2 cellular contexts compared by ENCODE assay signal in the genomic region with DNA sequence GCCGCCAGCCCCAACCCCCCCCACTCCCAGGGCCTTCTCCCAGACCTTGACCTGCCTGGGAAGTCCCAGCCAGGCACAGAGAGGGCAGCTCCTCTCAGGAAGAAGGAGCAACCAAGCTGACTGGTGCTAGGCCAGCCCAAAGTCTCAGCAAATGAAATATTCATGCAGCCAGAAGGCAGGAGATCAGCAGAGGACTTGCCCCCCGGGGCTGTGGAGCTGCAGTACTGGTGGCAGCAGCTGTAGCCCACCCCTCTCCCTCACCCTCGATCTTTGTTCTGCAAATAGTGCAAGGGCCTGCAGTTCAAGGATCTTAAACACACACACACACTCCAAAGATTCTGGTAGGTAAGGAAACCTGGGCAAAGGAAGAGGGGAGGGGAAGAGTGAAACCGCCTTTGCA.
TF ChIP-seq lines count a peak whose summit lies in the region.

No MANE protein-coding gene starts in this region.

TF ChIP-seq in HepG2, 621 proteins besides CTCF, POLR2A, EP300 and RAD21 (continued from another document and continues in another):
- 0 out of 2 replicates have a peak, but pooled peaks have one; percentile 22 for TF ChIP-seq ZMYM3 (CRISPR knock-in tag; IDR thresholded peaks at IDR 0.05)
- TF ChIP-seq SALL1 (CRISPR knock-in tag; IDR thresholded peaks at IDR 0.05): peak; percentile 41; the same call in 1 of the 2 replicates
- TF ChIP-seq ZNF326 (CRISPR knock-in tag; IDR thresholded peaks at IDR 0.05; ENCODE audit: borderline replicate concordance): no peak
- no peak for TF ChIP-seq FOXP1 (IDR thresholded peaks at IDR 0.05)
- no peak for TF ChIP-seq FOXP1 (CRISPR knock-in tag; IDR thresholded peaks at IDR 0.05)
- TF ChIP-seq, protein P1, sequence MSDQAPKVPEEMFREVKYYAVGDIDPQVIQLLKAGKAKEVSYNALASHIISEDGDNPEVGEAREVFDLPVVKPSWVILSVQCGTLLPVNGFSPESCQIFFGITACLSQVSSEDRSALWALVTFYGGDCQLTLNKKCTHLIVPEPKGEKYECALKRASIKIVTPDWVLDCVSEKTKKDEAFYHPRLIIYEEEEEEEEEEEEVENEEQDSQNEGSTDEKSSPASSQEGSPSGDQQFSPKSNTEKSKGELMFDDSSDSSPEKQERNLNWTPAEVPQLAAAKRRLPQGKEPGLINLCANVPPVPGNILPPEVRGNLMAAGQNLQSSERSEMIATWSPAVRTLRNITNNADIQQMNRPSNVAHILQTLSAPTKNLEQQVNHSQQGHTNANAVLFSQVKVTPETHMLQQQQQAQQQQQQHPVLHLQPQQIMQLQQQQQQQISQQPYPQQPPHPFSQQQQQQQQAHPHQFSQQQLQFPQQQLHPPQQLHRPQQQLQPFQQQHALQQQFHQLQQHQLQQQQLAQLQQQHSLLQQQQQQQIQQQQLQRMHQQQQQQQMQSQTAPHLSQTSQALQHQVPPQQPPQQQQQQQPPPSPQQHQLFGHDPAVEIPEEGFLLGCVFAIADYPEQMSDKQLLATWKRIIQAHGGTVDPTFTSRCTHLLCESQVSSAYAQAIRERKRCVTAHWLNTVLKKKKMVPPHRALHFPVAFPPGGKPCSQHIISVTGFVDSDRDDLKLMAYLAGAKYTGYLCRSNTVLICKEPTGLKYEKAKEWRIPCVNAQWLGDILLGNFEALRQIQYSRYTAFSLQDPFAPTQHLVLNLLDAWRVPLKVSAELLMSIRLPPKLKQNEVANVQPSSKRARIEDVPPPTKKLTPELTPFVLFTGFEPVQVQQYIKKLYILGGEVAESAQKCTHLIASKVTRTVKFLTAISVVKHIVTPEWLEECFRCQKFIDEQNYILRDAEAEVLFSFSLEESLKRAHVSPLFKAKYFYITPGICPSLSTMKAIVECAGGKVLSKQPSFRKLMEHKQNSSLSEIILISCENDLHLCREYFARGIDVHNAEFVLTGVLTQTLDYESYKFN (CRISPR knock-in tag; conservative IDR thresholded peaks at IDR 0.05): 0 out of 2 replicates have a peak, but pooled peaks have one; percentile 27
- TF ChIP-seq NONO (IDR thresholded peaks at IDR 0.05): no peak
- TF ChIP-seq NONO (CRISPR knock-in tag; conservative IDR thresholded peaks at IDR 0.05): no peak
- TF ChIP-seq ZNF256 (CRISPR knock-in tag; conservative IDR thresholded peaks at IDR 0.05): no peak
- no peak; the same call in 1 of the 2 replicates for TF ChIP-seq POGK (CRISPR knock-in tag; conservative IDR thresholded peaks at IDR 0.05)
- no peak for TF ChIP-seq E2F5 (CRISPR knock-in tag; conservative IDR thresholded peaks at IDR 0.05)
- TF ChIP-seq, protein P2, sequence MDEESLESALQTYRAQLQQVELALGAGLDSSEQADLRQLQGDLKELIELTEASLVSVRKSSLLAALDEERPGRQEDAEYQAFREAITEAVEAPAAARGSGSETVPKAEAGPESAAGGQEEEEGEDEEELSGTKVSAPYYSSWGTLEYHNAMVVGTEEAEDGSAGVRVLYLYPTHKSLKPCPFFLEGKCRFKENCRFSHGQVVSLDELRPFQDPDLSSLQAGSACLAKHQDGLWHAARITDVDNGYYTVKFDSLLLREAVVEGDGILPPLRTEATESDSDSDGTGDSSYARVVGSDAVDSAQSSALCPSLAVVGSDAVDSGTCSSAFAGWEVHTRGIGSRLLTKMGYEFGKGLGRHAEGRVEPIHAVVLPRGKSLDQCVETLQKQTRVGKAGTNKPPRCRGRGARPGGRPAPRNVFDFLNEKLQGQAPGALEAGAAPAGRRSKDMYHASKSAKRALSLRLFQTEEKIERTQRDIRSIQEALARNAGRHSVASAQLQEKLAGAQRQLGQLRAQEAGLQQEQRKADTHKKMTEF (CRISPR knock-in tag; IDR thresholded peaks at IDR 0.05): no peak
- TF ChIP-seq RBM22 (optimal IDR thresholded peaks at IDR 0.05; ENCODE audit: low read length): no peak
- TF ChIP-seq SP140L (CRISPR knock-in tag; IDR thresholded peaks at IDR 0.05; ENCODE audit: borderline replicate concordance): no peak
- peak; percentile 36; the same call in 1 of the 2 replicates for TF ChIP-seq HDAC1 (CRISPR knock-in tag; IDR thresholded peaks at IDR 0.05)
- TF ChIP-seq, protein P3, sequence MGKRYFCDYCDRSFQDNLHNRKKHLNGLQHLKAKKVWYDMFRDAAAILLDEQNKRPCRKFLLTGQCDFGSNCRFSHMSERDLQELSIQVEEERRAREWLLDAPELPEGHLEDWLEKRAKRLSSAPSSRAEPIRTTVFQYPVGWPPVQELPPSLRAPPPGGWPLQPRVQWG (CRISPR knock-in tag; IDR thresholded peaks at IDR 0.05; ENCODE audit: borderline replicate concordance, low read depth): no peak
- no peak for TF ChIP-seq SMC3 (IDR thresholded peaks at IDR 0.05; ENCODE audit: low read length)
- 0 out of 2 replicates have a peak, but pooled peaks have one; percentile 23 for TF ChIP-seq ZMYM4 (CRISPR knock-in tag; IDR thresholded peaks at IDR 0.05)
- no peak for TF ChIP-seq BCL6 (CRISPR knock-in tag; IDR thresholded peaks at IDR 0.05)

TF ChIP-seq in WTC11, 78 proteins besides CTCF, POLR2A, EP300 and RAD21 (continued from another document):
- TF ChIP-seq OVOL2 (CRISPR knock-in tag; IDR thresholded peaks at IDR 0.05; ENCODE audit: borderline replicate concordance) (no peak), E2F4 (CRISPR knock-in tag; IDR thresholded peaks at IDR 0.05; ENCODE audit: borderline replicate concordance, low read depth) (no peak), PRRX2 (CRISPR knock-in tag; IDR thresholded peaks at IDR 0.05) (no peak), ZBTB21 (CRISPR knock-in tag; IDR thresholded peaks at IDR 0.05; ENCODE audit: borderline replicate concordance) (peak; percentile 57; the same call in 1 of the 2 replicates)
- TF ChIP-seq, protein P4, sequence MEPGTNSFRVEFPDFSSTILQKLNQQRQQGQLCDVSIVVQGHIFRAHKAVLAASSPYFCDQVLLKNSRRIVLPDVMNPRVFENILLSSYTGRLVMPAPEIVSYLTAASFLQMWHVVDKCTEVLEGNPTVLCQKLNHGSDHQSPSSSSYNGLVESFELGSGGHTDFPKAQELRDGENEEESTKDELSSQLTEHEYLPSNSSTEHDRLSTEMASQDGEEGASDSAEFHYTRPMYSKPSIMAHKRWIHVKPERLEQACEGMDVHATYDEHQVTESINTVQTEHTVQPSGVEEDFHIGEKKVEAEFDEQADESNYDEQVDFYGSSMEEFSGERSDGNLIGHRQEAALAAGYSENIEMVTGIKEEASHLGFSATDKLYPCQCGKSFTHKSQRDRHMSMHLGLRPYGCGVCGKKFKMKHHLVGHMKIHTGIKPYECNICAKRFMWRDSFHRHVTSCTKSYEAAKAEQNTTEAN (CRISPR knock-in tag; IDR thresholded peaks at IDR 0.05): 0 out of 2 replicates have a peak, but pooled peaks have one; percentile 48
- TF ChIP-seq, protein P5, sequence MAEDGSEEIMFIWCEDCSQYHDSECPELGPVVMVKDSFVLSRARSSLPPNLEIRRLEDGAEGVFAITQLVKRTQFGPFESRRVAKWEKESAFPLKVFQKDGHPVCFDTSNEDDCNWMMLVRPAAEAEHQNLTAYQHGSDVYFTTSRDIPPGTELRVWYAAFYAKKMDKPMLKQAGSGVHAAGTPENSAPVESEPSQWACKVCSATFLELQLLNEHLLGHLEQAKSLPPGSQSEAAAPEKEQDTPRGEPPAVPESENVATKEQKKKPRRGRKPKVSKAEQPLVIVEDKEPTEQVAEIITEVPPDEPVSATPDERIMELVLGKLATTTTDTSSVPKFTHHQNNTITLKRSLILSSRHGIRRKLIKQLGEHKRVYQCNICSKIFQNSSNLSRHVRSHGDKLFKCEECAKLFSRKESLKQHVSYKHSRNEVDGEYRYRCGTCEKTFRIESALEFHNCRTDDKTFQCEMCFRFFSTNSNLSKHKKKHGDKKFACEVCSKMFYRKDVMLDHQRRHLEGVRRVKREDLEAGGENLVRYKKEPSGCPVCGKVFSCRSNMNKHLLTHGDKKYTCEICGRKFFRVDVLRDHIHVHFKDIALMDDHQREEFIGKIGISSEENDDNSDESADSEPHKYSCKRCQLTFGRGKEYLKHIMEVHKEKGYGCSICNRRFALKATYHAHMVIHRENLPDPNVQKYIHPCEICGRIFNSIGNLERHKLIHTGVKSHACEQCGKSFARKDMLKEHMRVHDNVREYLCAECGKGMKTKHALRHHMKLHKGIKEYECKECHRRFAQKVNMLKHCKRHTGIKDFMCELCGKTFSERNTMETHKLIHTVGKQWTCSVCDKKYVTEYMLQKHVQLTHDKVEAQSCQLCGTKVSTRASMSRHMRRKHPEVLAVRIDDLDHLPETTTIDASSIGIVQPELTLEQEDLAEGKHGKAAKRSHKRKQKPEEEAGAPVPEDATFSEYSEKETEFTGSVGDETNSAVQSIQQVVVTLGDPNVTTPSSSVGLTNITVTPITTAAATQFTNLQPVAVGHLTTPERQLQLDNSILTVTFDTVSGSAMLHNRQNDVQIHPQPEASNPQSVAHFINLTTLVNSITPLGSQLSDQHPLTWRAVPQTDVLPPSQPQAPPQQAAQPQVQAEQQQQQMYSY (CRISPR knock-in tag; IDR thresholded peaks at IDR 0.05): no peak
TF ChIP-seq in WTC11: peak in this region for 3.
